Comparison of ENCODE assay signal across 8 cellular contexts in genomic region chr13:100673376-100673830, GRCh38. TPM values are rescaled to one million over a fixed set of nuclear protein-coding genes. Genes with fewer than 3 reads are reported as not detected.
A peak's percentile ranks its signal among the peaks of the same experiment; 100 is the strongest.
DNase-seq lines count a peak whose midpoint lies in the region; ATAC-seq, FAIRE-seq and TF ChIP-seq lines count a peak whose summit lies in the region.

No MANE protein-coding gene starts in this region.

- H3K27me3 ChIP-seq in AG04450 (ENCODE audit: control insufficient read depth, insufficient read depth, low read length) (no peaks in the 10 kb centered on the region), astrocyte (ENCODE audit: insufficient read depth, low read length) (no peaks in the 10 kb centered on the region), thoracic aorta (replicated peaks; ENCODE audit: insufficient read depth) (no peaks in the 10 kb centered on the region)

- ATAC-seq in left colon (peak; percentile 0), thoracic aorta (ENCODE audit: insufficient number of reproducible peaks, low FRiP score, low read depth) (no peak), GM21367 (IDR thresholded peaks at IDR 0.05; ENCODE audit: unreplicated experiment) (no peak)

- TF ChIP-seq CTCF in AG04450 (IDR thresholded peaks at IDR 0.05; ENCODE audit: low read depth, low read length) = no peak
- no peak for TF ChIP-seq CTCF in HEK293 (tag by site-specific recombination; IDR thresholded peaks at IDR 0.05)
- no peak for TF ChIP-seq CTCF in astrocyte (IDR thresholded peaks at IDR 0.05; ENCODE audit: insufficient read depth, low read depth, low read length)
- TF ChIP-seq CTCF in thoracic aorta (IDR thresholded peaks at IDR 0.05) = no peak

- peak overlapping the region; percentile 79 for H3K27ac Mint-ChIP-seq in astrocyte (ENCODE audit: unreplicated experiment)

- peak overlapping the region; percentile 91 for H3K4me2 ChIP-seq in astrocyte (ENCODE audit: low read length)

- H3K9me3 ChIP-seq in AG04450 (ENCODE audit: control insufficient read depth, insufficient read depth, low read length) = no peaks in the 10 kb centered on the region
- H3K9me3 ChIP-seq in HEK293 (ENCODE audit: control insufficient read depth, insufficient read depth, low read depth, low read length) = no peaks in the 10 kb centered on the region
- no peaks in the 10 kb centered on the region for H3K9me3 ChIP-seq in astrocyte (ENCODE audit: insufficient read depth, low read depth, low read length)
- no peaks in the 10 kb centered on the region for H3K9me3 ChIP-seq in thoracic aorta

- peaks cover 30% of the 10 kb centered on the region for H3K79me2 ChIP-seq in astrocyte (ENCODE audit: insufficient read depth, low read length)

- H3K4me1 ChIP-seq in HEK293 (ENCODE audit: control insufficient read depth, insufficient read depth, low read length) (no peaks in the 10 kb centered on the region), astrocyte (ENCODE audit: insufficient read depth, low read length) (peaks cover 21% of the 10 kb centered on the region), thoracic aorta (ENCODE audit: control insufficient read depth in 1 of 2, low read depth in 2 of 2) (peaks cover 0 to 12% of the 10 kb centered on the region in 2 donors)

- no peaks in the 10 kb centered on the region for H3K27me3 Mint-ChIP-seq in astrocyte (ENCODE audit: low read depth, unreplicated experiment)

- H3K4me3 Mint-ChIP-seq in astrocyte (ENCODE audit: unreplicated experiment) = peak overlapping the region; percentile 94

- no peak for FAIRE-seq in astrocyte (lab: Jason Lieb, UNC)

- DNase-seq in AG04450 (ENCODE audit: low read depth, low spot score) (no peak), astrocyte (ENCODE audit: low read depth) (no peak), left colon (no peak), thoracic aorta (ENCODE audit: low spot score) (no peak), kidney tubule cell (ENCODE audit: low spot score) (no peak), KG1 (lab: John Stamatoyannopoulos, UW) (no peak)

- H3K27ac ChIP-seq in AG04450 (ENCODE audit: low read depth, low read length) = peak overlapping the region; percentile 47
- no peak overlapping the region; the same call in 1 of the 2 replicates for H3K27ac ChIP-seq in HEK293 (ENCODE audit: extremely low read depth, low read depth, low read length)
- H3K27ac ChIP-seq in astrocyte (ENCODE audit: low read depth, low read length) = peak overlapping the region; percentile 75
- H3K27ac ChIP-seq in thoracic aorta = peak overlapping the region in 1 of 2 donors; percentile 27

- H4K20me1 ChIP-seq in astrocyte (ENCODE audit: insufficient read depth, low read length) = peaks cover 17% of the 10 kb centered on the region

- H3K4me1 Mint-ChIP-seq in astrocyte (ENCODE audit: low read depth, unreplicated experiment) = peaks cover 8% of the 10 kb centered on the region

- POLR2A ChIA-PET in AG04450 (lab: Yijun Ruan, JAX) = interaction anchor here (0.7 to 1.1 kb wide), 2 partner anchors 40 to 363 kb away, joined by 3 read pairs; no protein-coding TSS in a partner anchor
- POLR2A ChIA-PET in HEK293 (lab: Yijun Ruan, JAX) = no interaction called here

- peaks cover under 1% of the 10 kb centered on the region for H3K36me3 Mint-ChIP-seq in astrocyte (ENCODE audit: low read depth, unreplicated experiment)

- intact Hi-C loops in left colon (cut with DNase I, micrococcal nuclease) = no loop called here

- peak overlapping the region; percentile 66 for H2AFZ ChIP-seq in astrocyte (ENCODE audit: low read depth, low read length)

- H3K9ac ChIP-seq in astrocyte (ENCODE audit: low read length) = peak overlapping the region; percentile 77

- H3K36me3 ChIP-seq in HEK293 (ENCODE audit: control insufficient read depth in 2 of 2, insufficient read depth in 1 of 2, low read length in 2 of 2) (peaks cover 0 to 11% of the 10 kb centered on the region in 2 experiments; a peak in 1 of 3 replicates), astrocyte (ENCODE audit: insufficient read depth, low read length) (no peaks in the 10 kb centered on the region), thoracic aorta (peaks cover 3% of the 10 kb centered on the region)

- CTCF ChIA-PET in AG04450 (lab: Charles Lee) (interaction anchor here (1.4 kb wide), 1 partner anchor 21 kb away, joined by 4 read pairs; no protein-coding TSS in a partner anchor), HEK293 (lab: Yijun Ruan, JAX) (interaction anchor here (0.6 kb wide), 1 partner anchor 74 kb away, joined by 3 read pairs; no protein-coding TSS in a partner anchor)

- H3K4me3 ChIP-seq in AG04450 (ENCODE audit: low read depth, low read length) (peak overlapping the region; percentile 69), HEK293 (ENCODE audit: low read depth, low read length) (peak overlapping the region; percentile 55), astrocyte (ENCODE audit: insufficient read depth, low read depth, low read length) (peak overlapping the region; percentile 72), thoracic aorta (peak overlapping the region; percentile 68)

- no peaks in the 10 kb centered on the region for H3K9me3 Mint-ChIP-seq in astrocyte (ENCODE audit: unreplicated experiment)

TF ChIP-seq in HEK293, 187 proteins besides CTCF, POLR2A, EP300 and RAD21:
- peak; percentile 48 for TF ChIP-seq ZNF585B (tag by site-specific recombination; IDR thresholded peaks at IDR 0.05)
- TF ChIP-seq ZNF600 (tag by site-specific recombination; IDR thresholded peaks at IDR 0.05) = 0 out of 2 replicates have a peak, but pooled peaks have one; percentile 24
- TF ChIP-seq ZBTB20 (tag by site-specific recombination; IDR thresholded peaks at IDR 0.05) = peak; percentile 63; the same call in 1 of the 2 replicates
- TF ChIP-seq ZNF335 (tag by site-specific recombination; conservative IDR thresholded peaks at IDR 0.05) = peak; percentile 59
- TF ChIP-seq TRIM28 (IDR thresholded peaks at IDR 0.05; ENCODE audit: borderline replicate concordance, low read length) = no peak
- peak; percentile 48; the same call in 1 of the 2 replicates for TF ChIP-seq ZBTB17 (tag by site-specific recombination; IDR thresholded peaks at IDR 0.05)
- TF ChIP-seq, protein P1, sequence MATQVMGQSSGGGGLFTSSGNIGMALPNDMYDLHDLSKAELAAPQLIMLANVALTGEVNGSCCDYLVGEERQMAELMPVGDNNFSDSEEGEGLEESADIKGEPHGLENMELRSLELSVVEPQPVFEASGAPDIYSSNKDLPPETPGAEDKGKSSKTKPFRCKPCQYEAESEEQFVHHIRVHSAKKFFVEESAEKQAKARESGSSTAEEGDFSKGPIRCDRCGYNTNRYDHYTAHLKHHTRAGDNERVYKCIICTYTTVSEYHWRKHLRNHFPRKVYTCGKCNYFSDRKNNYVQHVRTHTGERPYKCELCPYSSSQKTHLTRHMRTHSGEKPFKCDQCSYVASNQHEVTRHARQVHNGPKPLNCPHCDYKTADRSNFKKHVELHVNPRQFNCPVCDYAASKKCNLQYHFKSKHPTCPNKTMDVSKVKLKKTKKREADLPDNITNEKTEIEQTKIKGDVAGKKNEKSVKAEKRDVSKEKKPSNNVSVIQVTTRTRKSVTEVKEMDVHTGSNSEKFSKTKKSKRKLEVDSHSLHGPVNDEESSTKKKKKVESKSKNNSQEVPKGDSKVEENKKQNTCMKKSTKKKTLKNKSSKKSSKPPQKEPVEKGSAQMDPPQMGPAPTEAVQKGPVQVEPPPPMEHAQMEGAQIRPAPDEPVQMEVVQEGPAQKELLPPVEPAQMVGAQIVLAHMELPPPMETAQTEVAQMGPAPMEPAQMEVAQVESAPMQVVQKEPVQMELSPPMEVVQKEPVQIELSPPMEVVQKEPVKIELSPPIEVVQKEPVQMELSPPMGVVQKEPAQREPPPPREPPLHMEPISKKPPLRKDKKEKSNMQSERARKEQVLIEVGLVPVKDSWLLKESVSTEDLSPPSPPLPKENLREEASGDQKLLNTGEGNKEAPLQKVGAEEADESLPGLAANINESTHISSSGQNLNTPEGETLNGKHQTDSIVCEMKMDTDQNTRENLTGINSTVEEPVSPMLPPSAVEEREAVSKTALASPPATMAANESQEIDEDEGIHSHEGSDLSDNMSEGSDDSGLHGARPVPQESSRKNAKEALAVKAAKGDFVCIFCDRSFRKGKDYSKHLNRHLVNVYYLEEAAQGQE (tag by site-specific recombination; IDR thresholded peaks at IDR 0.05) = no peak

RNA-seq across cellular contexts. Expression of gene TMTC4, which starts 1.2 kb away (rescaled TPM):
- polyA plus RNA-seq in AG04450 (2011; rRNA removed) = 20.8 and 22.2 TPM in 2 replicates
- polyA minus RNA-seq in AG04450 (2011; rRNA and poly(A)+ RNA removed) = 19.3 and 20.3 TPM in 2 replicates
- 7.7 and 8.4 TPM in 2 replicates for total RNA-seq in astrocyte
- total RNA-seq in left colon = 10 to 100 TPM; 15.9 to 26.1 TPM
- 10 to 100 TPM in 1 of 2 donors, 1 to 10 TPM in 1; 8.2 to 17.9 TPM for total RNA-seq in thoracic aorta
